ENCODE assay signal across 12 cellular contexts in the genomic region with DNA sequence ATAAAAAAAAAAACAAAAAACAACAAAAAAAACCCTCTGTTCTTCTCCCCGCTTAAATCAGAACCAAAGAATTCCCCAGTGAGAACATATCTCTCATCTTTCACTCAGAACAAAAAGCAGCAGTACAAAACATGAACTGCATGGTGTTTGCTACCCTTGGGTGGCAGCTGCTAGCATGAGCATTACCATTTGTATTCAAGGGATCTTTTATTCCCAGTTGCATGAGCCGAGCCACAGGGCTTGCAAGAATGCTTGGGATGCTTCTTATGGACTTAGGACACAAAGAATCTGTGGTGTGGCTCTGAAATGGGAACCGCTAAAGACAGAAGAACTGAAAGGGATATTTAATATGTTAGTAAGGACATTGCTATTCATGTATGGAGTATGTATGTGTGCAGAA.
DNase-seq lines count a peak whose midpoint lies in the region; ATAC-seq and TF ChIP-seq lines count a peak whose summit lies in the region.
"Had no signal": no experiment of that assay in that cellular context is flagged by ENCODE, and none has a peak within 500 bp of the region (broad histone marks: within the 10 kb centered on the region; RNA-seq: fewer than 3 reads in every experiment).

No MANE protein-coding gene starts in this region.

- TF ChIP-seq CTCF in astrocyte of the cerebellum (IDR thresholded peaks at IDR 0.05; ENCODE audit: low read depth, low read length, missing control alignments) (no peak), left ventricle myocardium inferior (IDR thresholded peaks at IDR 0.05; ENCODE audit: borderline replicate concordance) (no peak), suprapubic skin (IDR thresholded peaks at IDR 0.05) (no peak)

- TF ChIP-seq EP300 in suprapubic skin (IDR thresholded peaks at IDR 0.05), result no peak

- H3K36me3 ChIP-seq in left ventricle myocardium inferior (no peaks in the 10 kb centered on the region), suprapubic skin (no peaks in the 10 kb centered on the region)

- ATAC-seq in HG02588 (IDR thresholded peaks at IDR 0.05; ENCODE audit: unreplicated experiment), result peak; percentile 28
- ATAC-seq: activated T-helper 17 cell treated with anti-CD3 and anti-CD28 coated beads, Interleukin-2, amount 50 U/mL, for 72 hours; Panc1 had no signal

- no peaks in the 10 kb centered on the region for H3K9me3 ChIP-seq in left ventricle myocardium inferior (replicated peaks)
- H3K9me3 ChIP-seq in suprapubic skin, result no peaks in the 10 kb centered on the region

- H3K27me3 ChIP-seq in left ventricle myocardium inferior (ENCODE audit: low read depth) (no peaks in the 10 kb centered on the region), suprapubic skin (no peaks in the 10 kb centered on the region)

- DNase-seq in astrocyte of the cerebellum (ENCODE audit: low read depth) (peak; percentile 49), left ventricle myocardium inferior (no peak), suprapubic skin (ENCODE audit: low spot score in 2 of 2) (no peak), ureter (ENCODE audit: low spot score) (no peak), T-helper 1 cell (no peak)
- no peak for DNase-seq in effector CD8-positive, alpha-beta T cell (lab: John Stamatoyannopoulos, UW)
- DNase-seq: stimulated activated CD4-positive, alpha-beta T cell treated with anti-CD3 and anti-CD28 coated beads, Interleukin-12 subunit alpha, Interleukin-12 subunit beta, amount 100 ng/mL, for 4 hours; stimulated activated naive B cell treated with anti-CD40 and anti-IgM and Interleukin-4, amounts not matched to agents 10 μg/mL and 1 μg/mL and 100 μg/mL, for 72 hours had no signal

- H3K4me1 ChIP-seq in left ventricle myocardium inferior (peaks cover 39% of the 10 kb centered on the region), suprapubic skin (peaks cover 7% of the 10 kb centered on the region)

- H3K27ac ChIP-seq in left ventricle myocardium inferior (replicated peaks) (peak overlapping the region; percentile 74), suprapubic skin (peak overlapping the region; percentile 42)
- H3K27ac ChIP-seq: HL-60 had no signal

- H3K4me3 ChIP-seq in astrocyte of the cerebellum (ENCODE audit: low read depth, low read length) (no peak overlapping the region), left ventricle myocardium inferior (peak overlapping the region; percentile 12), suprapubic skin (no peak overlapping the region)

- no peak for TF ChIP-seq POLR2A in suprapubic skin (IDR thresholded peaks at IDR 0.05)

- intact Hi-C loops in left ventricle myocardium inferior (cut with micrococcal nuclease), result no loop called here

- in situ Hi-C loops in astrocyte of the cerebellum (cut with HindIII; ENCODE audit: low sequenced_read_pairs), result no loop called here

- whole genome bisulfite sequencing in suprapubic skin, result 66% methylated on average over 3 of the region's 3 CpGs
